ENCODE assay signal across 2 cellular contexts in genomic region chr11:102617491-102618026, GRCh38.
TF ChIP-seq lines count a peak whose summit lies in the region.

No MANE protein-coding gene starts in this region.

TF ChIP-seq in HepG2, 621 proteins besides CTCF, POLR2A, EP300 and RAD21:
- TF ChIP-seq MAFK (conservative IDR thresholded peaks at IDR 0.05 in 1 of 2, IDR thresholded peaks at IDR 0.05 in 1 of 2; ENCODE audit: low read length in 2 of 2) (peak in 1 of 2 experiments; percentile 38; a peak in 2 of 4 replicates), MAFF (IDR thresholded peaks at IDR 0.05; ENCODE audit: low read depth, low read length) (0 out of 2 replicates have a peak, but pooled peaks have one; percentile 11), TRIM24 (CRISPR knock-in tag; IDR thresholded peaks at IDR 0.05) (no peak)

TF ChIP-seq in H1, 55 proteins besides CTCF, POLR2A, EP300 and RAD21:
- TF ChIP-seq MAFK (IDR thresholded peaks at IDR 0.05; ENCODE audit: low read depth, low read length), result 0 out of 2 replicates have a peak, but pooled peaks have one; percentile 13
- no peak for TF ChIP-seq MAX (IDR thresholded peaks at IDR 0.05)
